9 cellular contexts compared by ENCODE assay signal in the genomic region with DNA sequence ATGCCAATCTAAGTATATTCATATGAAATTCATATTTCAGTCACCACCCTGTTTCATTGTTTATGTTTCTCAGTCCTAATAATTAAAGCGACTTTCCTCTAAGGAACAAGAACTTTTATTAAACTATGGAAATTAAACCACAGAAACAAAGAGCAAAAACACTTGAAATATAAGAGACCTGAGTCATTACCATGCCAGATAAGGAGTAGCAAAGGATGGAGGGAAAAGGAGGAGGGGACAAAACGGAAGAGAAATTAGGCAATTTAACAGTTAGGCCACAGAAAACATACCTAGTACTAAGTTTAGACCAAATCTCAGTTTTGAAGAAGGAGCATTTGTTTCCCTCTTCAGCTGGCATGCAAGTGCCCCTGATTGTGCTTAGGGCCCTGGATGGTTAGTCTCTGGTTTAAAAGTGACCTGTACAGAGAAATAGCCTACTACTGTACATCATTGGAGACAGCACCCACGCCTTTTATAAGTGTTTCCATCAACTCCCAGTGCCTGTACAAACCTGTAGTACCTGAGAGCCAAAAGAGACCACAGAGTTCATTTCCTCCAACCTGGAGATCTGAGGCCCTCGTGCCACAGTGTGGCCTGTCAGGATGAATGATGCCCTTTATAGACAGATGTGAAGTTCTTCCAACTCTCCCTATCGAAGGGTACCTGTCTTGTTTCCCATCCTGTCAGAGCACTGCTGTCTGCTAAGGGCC.
DNase-seq lines count a peak whose midpoint lies in the region; ATAC-seq and TF ChIP-seq lines count a peak whose summit lies in the region.
"Had no signal": no experiment of that assay in that cellular context is flagged by ENCODE, and none has a peak within 500 bp of the region (broad histone marks: within the 10 kb centered on the region; RNA-seq: fewer than 3 reads in every experiment).

No MANE protein-coding gene starts in this region.

- H3K4me3 ChIP-seq in ACC112 (ENCODE audit: low read depth, low read length), result peak overlapping the region; percentile 22; the same call in 1 of the 2 replicates
- peak overlapping the region; percentile 59; the same call in 1 of the 2 replicates for H3K4me3 ChIP-seq in PC-9
- H3K4me3 ChIP-seq in fibroblast of pulmonary artery (replicated peaks; ENCODE audit: low read depth, low read length), result no peak overlapping the region

- peak in 1 of 2 experiments; percentile 69 for DNase-seq in PC-9
- peak; percentile 86 for DNase-seq in fibroblast of pulmonary artery (ENCODE audit: low read depth)
- no peak for DNase-seq in NCI-H446 (lab: John Stamatoyannopoulos, UW)
- no peak for DNase-seq in stimulated activated CD4-positive, alpha-beta T cell treated with anti-CD3 and anti-CD28 coated beads, Interleukin-2, amount 100 ng/mL, for 24 hours
- no peak for DNase-seq in NCI-H2029 (lab: John Stamatoyannopoulos, UW)
- no peak for DNase-seq in SKM-1 treated with dmso at 0.1 percent for 144 hours (lab: John Stamatoyannopoulos, UW; ENCODE audit: unreplicated experiment)
- DNase-seq: NCI-H748 treated with DMSO at 0.1 percent for 48 hours had no signal

- ATAC-seq in GM19395 (IDR thresholded peaks at IDR 0.05; ENCODE audit: unreplicated experiment), result peak; percentile 49

- POLR2A ChIA-PET in PC-9 (lab: Charles Lee; ENCODE audit: unreplicated experiment), result no interaction called here

- no TSS peak for BruUV-seq in PC-9 (replicated peaks; lab: Mats Ljungman, UMichigan)

- TF ChIP-seq CTCF in PC-9 (conservative IDR thresholded peaks at IDR 0.05), result no peak
- TF ChIP-seq CTCF in fibroblast of pulmonary artery (IDR thresholded peaks at IDR 0.05; ENCODE audit: low read length, missing control alignments), result no peak

- peaks cover 37% of the 10 kb centered on the region for H3F3A ChIP-seq in PC-9 (ENCODE audit: insufficient read depth, low read depth)

- H3K4me1 ChIP-seq in ACC112 (ENCODE audit: control insufficient read depth, insufficient read depth, low read length, unreplicated experiment) (peaks cover 64% of the 10 kb centered on the region), PC-9 (replicated peaks; ENCODE audit: insufficient read depth) (peaks cover 70% of the 10 kb centered on the region)

- H3K27me3 ChIP-seq in ACC112 (ENCODE audit: insufficient read depth, low read length), result no peaks in the 10 kb centered on the region
- no peaks in the 10 kb centered on the region for H3K27me3 ChIP-seq in PC-9 (ENCODE audit: insufficient read depth, low read depth)

- H2AFZ ChIP-seq in ACC112 (ENCODE audit: low read length, unreplicated experiment) (peak overlapping the region; percentile 18), PC-9 (no peak overlapping the region)

- H3K9me2 ChIP-seq in PC-9 (ENCODE audit: insufficient read depth), result no peaks in the 10 kb centered on the region

- H3K79me2 ChIP-seq in ACC112 (ENCODE audit: control insufficient read depth, insufficient read depth, low read length, unreplicated experiment) (peaks cover 52% of the 10 kb centered on the region), PC-9 (ENCODE audit: low read depth) (peaks cover 85% of the 10 kb centered on the region)

- H3K27ac ChIP-seq in ACC112 (ENCODE audit: low read depth, low read length) (peak overlapping the region; percentile 90), PC-9 (peak overlapping the region; percentile 96)

- H3K36me3 ChIP-seq in ACC112 (ENCODE audit: insufficient read depth, low read length), result no peaks in the 10 kb centered on the region
- H3K36me3 ChIP-seq in PC-9 (ENCODE audit: low read depth), result no peaks in the 10 kb centered on the region

- H3K9me3 ChIP-seq in PC-9 (ENCODE audit: insufficient read depth, low read depth), result no peaks in the 10 kb centered on the region

- no peaks in the 10 kb centered on the region for H4K20me1 ChIP-seq in PC-9 (ENCODE audit: insufficient read depth)

- CTCF ChIA-PET in PC-9 (lab: Charles Lee), result no interaction called here

- peak overlapping the region; percentile 87 for H3K4me2 ChIP-seq in PC-9

- intact Hi-C loops in PC-9 (cut with micrococcal nuclease; ENCODE audit: unreplicated experiment), result no loop called here
